19 cellular contexts compared by ENCODE assay signal in genomic region chr18:58338141-58338540, GRCh38.
DNase-seq lines count a peak whose midpoint lies in the region; ATAC-seq, FAIRE-seq and TF ChIP-seq lines count a peak whose summit lies in the region.
"Had no signal": no experiment of that assay in that cellular context is flagged by ENCODE, and none has a peak within 500 bp of the region (broad histone marks: within the 10 kb centered on the region; RNA-seq: fewer than 3 reads in every experiment).

No MANE protein-coding gene starts in this region.

- dilution Hi-C loops in keratinocyte (cut with MboI; ENCODE audit: extremely low pct_ligation_motif_present, low sequenced_read_pairs) = no loop called here

- no peak for FAIRE-seq in keratinocyte (lab: Jason Lieb, UNC)
- FAIRE-seq: urothelium cell line had no signal

- H2AFZ ChIP-seq in keratinocyte (ENCODE audit: control insufficient read depth, low read length) = no peak overlapping the region
- H2AFZ ChIP-seq: GM23248 had no signal

- peak overlapping the region; percentile 17; the same call in 1 of the 2 replicates for H3K27ac ChIP-seq in C4-2B
- peak overlapping the region; percentile 51 for H3K27ac ChIP-seq in keratinocyte (ENCODE audit: control insufficient read depth, insufficient read depth, low read length)
- peak overlapping the region; percentile 33 to 79 (median 72) for H3K27ac ChIP-seq in sigmoid colon
- H3K27ac ChIP-seq: GM23248 had no signal

- H3K79me2 ChIP-seq in keratinocyte (ENCODE audit: control insufficient read depth, insufficient read depth, low read length) = no peaks in the 10 kb centered on the region

- peaks cover 5% of the 10 kb centered on the region for H3K36me3 Mint-ChIP-seq in T-helper 17 cell (ENCODE audit: low read depth)

- H3K27ac Mint-ChIP-seq in T-helper 17 cell = peak overlapping the region; percentile 14
- H3K27ac Mint-ChIP-seq: activated T-helper 2 cell treated with anti-CD3 and anti-CD28 coated beads, Interferon-gamma antibody, Interleukin-2, Interleukin-4, amounts not matched to agents 10 μg/mL and 5 μg/mL and 100 μg/mL, durations not matched to agents 14 hours and 24 hours and 36 hours; memory B cell; stimulated activated memory B cell treated with anti-CD40 and anti-IgM and Interleukin-4, amounts not matched to agents 10 μg/mL and 1 μg/mL and 100 μg/mL, for 72 hours had no signal

- H3K4me3 Mint-ChIP-seq in T-helper 17 cell = no peak overlapping the region
- H3K4me3 Mint-ChIP-seq: memory B cell; stimulated activated memory B cell treated with anti-CD40 and anti-IgM and Interleukin-4, amounts not matched to agents 10 μg/mL and 1 μg/mL and 100 μg/mL, for 72 hours had no signal

- H3K27me3 ChIP-seq in keratinocyte (ENCODE audit: control insufficient read depth, extremely low read depth, insufficient read depth, low read length) (no peaks in the 10 kb centered on the region), sigmoid colon (no peaks in the 10 kb centered on the region)

- H3K9ac ChIP-seq in keratinocyte (ENCODE audit: control insufficient read depth, extremely low read depth, insufficient read depth, low read length) = no peak overlapping the region
- H3K9ac ChIP-seq: GM23248 had no signal

- H3K27me3 Mint-ChIP-seq in T-helper 17 cell = peaks cover 5% of the 10 kb centered on the region
- H3K27me3 Mint-ChIP-seq: memory B cell; stimulated activated memory B cell treated with anti-CD40 and anti-IgM and Interleukin-4, amounts not matched to agents 10 μg/mL and 1 μg/mL and 100 μg/mL, for 72 hours had no signal

- peak overlapping the region; percentile 47 for H3K4me2 ChIP-seq in keratinocyte (ENCODE audit: control insufficient read depth, extremely low read depth, insufficient read depth, low read depth, low read length)

- H3K36me3 ChIP-seq in keratinocyte (ENCODE audit: control insufficient read depth in 2 of 2, extremely low read depth in 1 of 2, insufficient read depth in 2 of 2, low read length in 2 of 2) (peaks cover 29 to 36% of the 10 kb centered on the region in 2 experiments), sigmoid colon (peaks cover 0 to 40% (median 3%) of the 10 kb centered on the region in 4 donors)

- no peak overlapping the region for H3K4me3 ChIP-seq in keratinocyte (ENCODE audit: control insufficient read depth in 2 of 3, extremely low read depth in 1 of 3, insufficient read depth in 2 of 3, low read depth in 1 of 3, low read length in 3 of 3)
- no peak overlapping the region for H3K4me3 ChIP-seq in sigmoid colon
- H3K4me3 ChIP-seq: GM23248 had no signal

- intact Hi-C loops in sigmoid colon (cut with DNase I) = no loop called here

- no peaks in the 10 kb centered on the region for H3K9me3 ChIP-seq in T-helper 17 cell (ENCODE audit: control insufficient read depth, low read length, poor library complexity, severe bottlenecking)
- no peaks in the 10 kb centered on the region for H3K9me3 ChIP-seq in keratinocyte (ENCODE audit: control insufficient read depth, low read depth, low read length)
- H3K9me3 ChIP-seq in sigmoid colon = no peaks in the 10 kb centered on the region
- H3K9me3 ChIP-seq: Caco-2 had no signal

- TF ChIP-seq CTCF in C4-2B (conservative IDR thresholded peaks at IDR 0.05) (no peak), keratinocyte (optimal IDR thresholded peaks at IDR 0.05 in 1 of 3, IDR thresholded peaks at IDR 0.05 in 1 of 3, conservative IDR thresholded peaks at IDR 0.05 in 1 of 3; ENCODE audit: extremely low read depth in 1 of 3, insufficient read depth in 2 of 3, low read length in 3 of 3) (no peak), sigmoid colon (IDR thresholded peaks at IDR 0.05) (no peak)

- no peaks in the 10 kb centered on the region for H4K20me1 ChIP-seq in keratinocyte (ENCODE audit: control insufficient read depth, extremely low read depth, insufficient read depth, low read length)

- H3K4me1 ChIP-seq in keratinocyte (ENCODE audit: control insufficient read depth, extremely low read depth, insufficient read depth, low read length) = peaks cover 14% of the 10 kb centered on the region
- peaks cover 0 to 32% (median 26%) of the 10 kb centered on the region in 4 donors for H3K4me1 ChIP-seq in sigmoid colon
- H3K4me1 ChIP-seq: Caco-2 had no signal

- no peak for DNase-seq in T-helper 17 cell
- no peak for DNase-seq in keratinocyte (ENCODE audit: low read depth, low spot score)
- DNase-seq in sigmoid colon = no peak
- no peak for DNase-seq in DMS114 treated with DMSO at 0.1 percent for 48 hours (lab: John Stamatoyannopoulos, UW; ENCODE audit: unreplicated experiment)
- no peak for DNase-seq in COLO668 (lab: John Stamatoyannopoulos, UW; ENCODE audit: unreplicated experiment)
- DNase-seq in kidney glomerular epithelial cell (lab: John Stamatoyannopoulos, UW) = no peak
- no peak for DNase-seq in HuH-7 (ENCODE audit: low spot score)
- DNase-seq: Caco-2, foreskin fibroblast, GM23248, NCI-H446 treated with DMSO at 0.1 percent for 48 hours, nucleus accumbens, SIG-M5 had no signal

- 66 to 80% methylated on average over 3 of the region's 3 CpGs for WGBS in sigmoid colon, 2 donors

- no peak for ATAC-seq in T-helper 17 cell
- ATAC-seq: activated CD4-positive, CD25-positive, alpha-beta regulatory T cell treated with anti-CD3 and anti-CD28 coated beads, Interleukin-2, amount 50 U/mL, for 24 hours; stimulated activated memory B cell treated with anti-CD40 and anti-IgM and Interleukin-4, amounts not matched to agents 10 μg/mL and 1 μg/mL and 100 μg/mL, for 72 hours had no signal

- no peak for TF ChIP-seq POLR2A in sigmoid colon (IDR thresholded peaks at IDR 0.05)

- H3K9me1 ChIP-seq in keratinocyte (ENCODE audit: control insufficient read depth, extremely low read depth, insufficient read depth, low read length) = peaks cover 2% of the 10 kb centered on the region

- TF ChIP-seq EP300 in sigmoid colon (IDR thresholded peaks at IDR 0.05) = no peak

- H3K4me1 Mint-ChIP-seq in T-helper 17 cell = peaks cover 4% of the 10 kb centered on the region
- H3K4me1 Mint-ChIP-seq: memory B cell; stimulated activated memory B cell treated with anti-CD40 and anti-IgM and Interleukin-4, amounts not matched to agents 10 μg/mL and 1 μg/mL and 100 μg/mL, for 72 hours had no signal

Comparison
In these comparisons a context has a peak if more than half of its experiments do, and no peak if none do; other contexts are left out.
1. H3K27ac ChIP-seq: peak in every context shown above with its lines; median percentile 72 in sigmoid colon; 51 in keratinocyte; 17 in C4-2B.